18 cellular contexts compared by ENCODE assay signal in genomic region chr11:78851883-78852586, GRCh38.
DNase-seq lines count a peak whose midpoint lies in the region; ATAC-seq and TF ChIP-seq lines count a peak whose summit lies in the region.
"Had no signal": no experiment of that assay in that cellular context is flagged by ENCODE, and none has a peak within 500 bp of the region (broad histone marks: within the 10 kb centered on the region; RNA-seq: fewer than 3 reads in every experiment).

No MANE protein-coding gene starts in this region.

- H3K27ac ChIP-seq in cardiac muscle cell = peak overlapping the region; percentile 30
- H3K27ac ChIP-seq: adrenal gland, parathyroid adenoma, vagina, VCaP had no signal

- no peak for TF ChIP-seq CTCF in cardiac muscle cell (IDR thresholded peaks at IDR 0.05; ENCODE audit: low read depth, low read length)

- H3K4me3 ChIP-seq in cardiac muscle cell = no peak overlapping the region
- H3K4me3 ChIP-seq: adrenal gland, smooth muscle cell, vagina had no signal

- no peak for ATAC-seq in Right ventricle myocardium superior (ENCODE audit: poor library complexity)
- peak; percentile 29 for ATAC-seq in left lobe of liver
- no peak for ATAC-seq in GM21423 (IDR thresholded peaks at IDR 0.05; ENCODE audit: unreplicated experiment)
- ATAC-seq: stimulated activated naive B cell treated with anti-CD40 and anti-IgM and Interleukin-4, amounts not matched to agents 10 μg/mL and 1 μg/mL and 100 μg/mL, for 72 hours had no signal

- peaks cover 8% of the 10 kb centered on the region for H3K4me1 ChIP-seq in cardiac muscle cell (ENCODE audit: low read depth)
- H3K4me1 ChIP-seq: adrenal gland had no signal

- no peaks in the 10 kb centered on the region for H3K36me3 ChIP-seq in cardiac muscle cell
- H3K36me3 ChIP-seq: adrenal gland, vagina had no signal

- no peaks in the 10 kb centered on the region for H3K27me3 ChIP-seq in cardiac muscle cell
- H3K27me3 ChIP-seq: adrenal gland, vagina had no signal

- DNase-seq in cardiac muscle cell (ENCODE audit: low read depth in 1 of 2, low spot score in 1 of 2) (no peak), Right ventricle myocardium superior (no peak), NOMO-1 treated with dmso at 0.1 percent for 144 hours (lab: John Stamatoyannopoulos, UW; ENCODE audit: unreplicated experiment) (peak; percentile 50), left lobe of liver (ENCODE audit: low spot score) (no peak), ACHN (no peak), AG08396 (ENCODE audit: low spot score) (no peak)
- no peak for DNase-seq in stimulated activated naive CD4-positive, alpha-beta T cell treated with Interleukin-2 at 50 U/mL for 16 hours (lab: John Stamatoyannopoulos, UW)
- DNase-seq: activated CD8-positive, alpha-beta memory T cell treated with anti-CD3 and anti-CD28 coated beads for 24 hours; endodermal cell; NCI-H1048; NCI-H446 treated with DMSO at 0.1 percent for 48 hours; stimulated activated naive B cell treated with anti-CD40 and anti-IgM and Interleukin-4, amounts not matched to agents 10 μg/mL and 1 μg/mL and 100 μg/mL, for 72 hours had no signal

- no peaks in the 10 kb centered on the region for H3K9me3 ChIP-seq in cardiac muscle cell (ENCODE audit: low read depth)
- H3K9me3 ChIP-seq: adrenal gland, vagina had no signal

- in situ Hi-C loops in ACHN (cut with HindIII; ENCODE audit: low pct_ligation_motif_present, low pct_unique_long_range_greater_than_20kb, low sequenced_read_pairs) = no loop called here

- intact Hi-C loops in Right ventricle myocardium superior (cut with DNase I) = no loop called here
